In the genomic region with DNA sequence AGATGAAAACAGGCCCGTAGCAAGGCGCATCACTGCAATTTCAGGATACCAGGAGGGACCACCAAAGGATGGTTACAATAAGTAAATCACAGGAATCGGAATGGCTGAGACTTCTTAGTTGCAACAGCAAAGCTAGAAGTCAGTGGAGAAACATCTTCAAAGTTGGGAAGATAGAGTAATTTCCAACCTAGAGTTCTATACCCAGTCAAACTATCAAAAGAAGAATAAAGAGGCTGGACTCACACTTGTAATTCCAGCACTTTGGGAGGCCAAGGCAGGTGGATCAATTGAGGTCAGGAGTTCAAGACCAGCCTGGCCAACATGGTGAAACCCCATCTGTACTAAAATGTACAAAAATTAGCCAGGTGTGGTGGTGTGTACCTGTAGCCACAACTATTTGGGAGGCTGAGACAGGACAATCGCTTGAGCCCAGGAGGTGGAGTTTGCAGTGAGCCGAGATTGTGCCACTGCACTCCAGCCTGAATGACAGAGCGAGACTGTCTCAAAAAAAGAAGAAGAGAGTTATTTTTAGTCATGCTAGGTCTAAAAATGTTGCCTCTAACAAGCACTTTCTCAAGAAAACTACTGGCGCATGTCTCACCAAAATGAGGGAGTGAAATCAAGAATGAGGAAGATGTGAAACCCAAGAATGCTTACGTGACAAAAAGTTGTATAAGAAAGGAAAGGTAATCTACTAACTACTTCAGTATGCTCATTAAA, we compare ENCODE assay signal across 32 cellular contexts.
A peak's percentile ranks its signal among the peaks of the same experiment; 100 is the strongest.
DNase-seq lines count a peak whose midpoint lies in the region; ATAC-seq, FAIRE-seq and TF ChIP-seq lines count a peak whose summit lies in the region.
"Had no signal": no experiment of that assay in that cellular context is flagged by ENCODE, and none has a peak within 500 bp of the region (broad histone marks: within the 10 kb centered on the region; RNA-seq: fewer than 3 reads in every experiment).

No MANE protein-coding gene starts in this region.

- H3K27ac Mint-ChIP-seq in dendritic cell treated with granulocyte-macrophage colony-stimulating factor and Interleukin-4, amounts not matched to agents 40 ng/mL and 50 ng/mL, for 4 days, result peak overlapping the region; percentile 43
- no peak overlapping the region for H3K27ac Mint-ChIP-seq in activated T-cell treated with anti-CD3 and anti-CD28 coated beads, Interleukin-2, amount 50 U/mL, for 24 hours
- H3K27ac Mint-ChIP-seq: activated CD4-positive, alpha-beta T cell treated with anti-CD3 and anti-CD28 coated beads, Interleukin-2, amount 10 ng/mL, durations not matched to agents 7 days and 5 days; activated CD8-positive, alpha-beta memory T cell treated with anti-CD3 and anti-CD28 coated beads, Interleukin-2, amount 10 ng/mL, durations not matched to agents 7 days and 5 days; activated naive CD4-positive, alpha-beta T cell treated with anti-CD3 and anti-CD28 coated beads, Interleukin-2, amount 10 ng/mL, durations not matched to agents 7 days and 5 days; H9; mesothelial cell of epicardium; natural killer cell had no signal

- 86 to 95% methylated on average over 8 of the region's 8 CpGs for WGBS in tibial nerve, 2 donors
- 96 to 99% methylated on average over 8 of the region's 8 CpGs for WGBS in heart right ventricle, 2 donors

- no peak for TF ChIP-seq POLR2A in tibial nerve (IDR thresholded peaks at IDR 0.05)

- H3K9me3 Mint-ChIP-seq in dendritic cell treated with granulocyte-macrophage colony-stimulating factor and Interleukin-4, amounts not matched to agents 40 ng/mL and 50 ng/mL, for 4 days, result peaks cover 29% of the 10 kb centered on the region
- H3K9me3 Mint-ChIP-seq in activated T-cell treated with anti-CD3 and anti-CD28 coated beads, Interleukin-2, amount 50 U/mL, for 24 hours, result peaks cover 24% of the 10 kb centered on the region

- H3K36me3 Mint-ChIP-seq in dendritic cell treated with granulocyte-macrophage colony-stimulating factor and Interleukin-4, amounts not matched to agents 40 ng/mL and 50 ng/mL, for 4 days (ENCODE audit: low read depth), result peaks cover 55% of the 10 kb centered on the region
- H3K36me3 Mint-ChIP-seq in activated T-cell treated with anti-CD3 and anti-CD28 coated beads, Interleukin-2, amount 50 U/mL, for 24 hours (ENCODE audit: low read depth), result peaks cover 61% of the 10 kb centered on the region

- TF ChIP-seq EP300 in tibial nerve (IDR thresholded peaks at IDR 0.05), result no peak

- H3K27me3 Mint-ChIP-seq in dendritic cell treated with granulocyte-macrophage colony-stimulating factor and Interleukin-4, amounts not matched to agents 40 ng/mL and 50 ng/mL, for 4 days, result no peaks in the 10 kb centered on the region
- H3K27me3 Mint-ChIP-seq in activated T-cell treated with anti-CD3 and anti-CD28 coated beads, Interleukin-2, amount 50 U/mL, for 24 hours, result no peaks in the 10 kb centered on the region
- H3K27me3 Mint-ChIP-seq: activated CD4-positive, alpha-beta T cell treated with anti-CD3 and anti-CD28 coated beads, Interleukin-2, amount 10 ng/mL, durations not matched to agents 7 days and 5 days; activated CD8-positive, alpha-beta memory T cell treated with anti-CD3 and anti-CD28 coated beads, Interleukin-2, amount 10 ng/mL, durations not matched to agents 7 days and 5 days; activated naive CD4-positive, alpha-beta T cell treated with anti-CD3 and anti-CD28 coated beads, Interleukin-2, amount 10 ng/mL, durations not matched to agents 7 days and 5 days had no signal

- peaks cover 0 to 52% (median 5%) of the 10 kb centered on the region in 3 donors for H3K36me3 ChIP-seq in tibial nerve
- peaks cover 0 to 47% (median 11%) of the 10 kb centered on the region in 9 donors for H3K36me3 ChIP-seq in heart right ventricle
- H3K36me3 ChIP-seq: uterus had no signal

- TF ChIP-seq CTCF in D721Med (IDR thresholded peaks at IDR 0.05; ENCODE audit: insufficient read depth, missing control alignments), result no peak
- TF ChIP-seq CTCF in tibial nerve (IDR thresholded peaks at IDR 0.05), result no peak
- no peak for TF ChIP-seq CTCF in heart right ventricle (IDR thresholded peaks at IDR 0.05)

- intact Hi-C loops in dendritic cell treated with granulocyte-macrophage colony-stimulating factor and Interleukin-4, amounts not matched to agents 40 ng/mL and 50 ng/mL, for 4 days (cut with micrococcal nuclease), result no loop called here
- intact Hi-C loops in heart right ventricle (cut with DNase I), result no loop called here

- no peaks in the 10 kb centered on the region for H3K27me3 ChIP-seq in tibial nerve
- H3K27me3 ChIP-seq in heart right ventricle, result no peaks in the 10 kb centered on the region
- H3K27me3 ChIP-seq: esophagus muscularis mucosa, MG63, uterus had no signal

- no peak for DNase-seq in D721Med (ENCODE audit: insufficient read length, low spot score)
- DNase-seq in NOMO-1 (lab: John Stamatoyannopoulos, UW; ENCODE audit: unreplicated experiment in 2 of 2), result peak; percentile 65 to 78
- no peak for DNase-seq in OCI-M2 (lab: John Stamatoyannopoulos, UW; ENCODE audit: unreplicated experiment)
- DNase-seq in tibial nerve (ENCODE audit: low spot score in 2 of 2), result no peak
- DNase-seq in activated T-cell treated with anti-CD3 and anti-CD28 coated beads, Interleukin-2, amount 50 U/mL, for 24 hours, result no peak
- DNase-seq in heart right ventricle, result no peak
- DNase-seq: ACHN; activated CD4-positive, alpha-beta T cell treated with anti-CD3 and anti-CD28 coated beads, Interleukin-2, amount 10 ng/mL, durations not matched to agents 7 days and 5 days; activated CD8-positive, alpha-beta memory T cell treated with anti-CD3 and anti-CD28 coated beads, Interleukin-2, amount 10 ng/mL, durations not matched to agents 7 days and 5 days; activated naive CD4-positive, alpha-beta T cell treated with anti-CD3 and anti-CD28 coated beads, Interleukin-2, amount 10 ng/mL, durations not matched to agents 7 days and 5 days; amygdala; foreskin melanocyte; H9; left ventricle myocardium superior; MG63; natural killer cell; NCI-H2171; NCI-H510A treated with DMSO at 0.1 percent for 48 hours; retina; SK-N-SH; stimulated activated CD4-positive, alpha-beta T cell treated with anti-CD3 and anti-CD28 coated beads, Interleukin-2, amount 100 ng/mL, for 24 hours; uterus had no signal

- peak; percentile 39 for ATAC-seq in HG03432 (IDR thresholded peaks at IDR 0.05; ENCODE audit: unreplicated experiment)
- no peak for ATAC-seq in heart right ventricle
- ATAC-seq: activated CD8-positive, alpha-beta memory T cell treated with anti-CD3 and anti-CD28 coated beads, Interleukin-2, amount 10 ng/mL, durations not matched to agents 7 days and 5 days; left ventricle myocardium superior; natural killer cell had no signal

- no peaks in the 10 kb centered on the region for H3K4me1 ChIP-seq in tibial nerve
- H3K4me1 ChIP-seq in heart right ventricle, result no peaks in the 10 kb centered on the region
- H3K4me1 ChIP-seq: esophagus muscularis mucosa, uterus had no signal

- FAIRE-seq in D721Med (lab: Jason Lieb, UNC), result peak; percentile 38
- FAIRE-seq: bronchial epithelial cell, islet of Langerhans had no signal

- peaks cover 36% of the 10 kb centered on the region for H3K4me1 Mint-ChIP-seq in dendritic cell treated with granulocyte-macrophage colony-stimulating factor and Interleukin-4, amounts not matched to agents 40 ng/mL and 50 ng/mL, for 4 days (ENCODE audit: low read depth)
- H3K4me1 Mint-ChIP-seq in activated T-cell treated with anti-CD3 and anti-CD28 coated beads, Interleukin-2, amount 50 U/mL, for 24 hours (ENCODE audit: low read depth), result no peaks in the 10 kb centered on the region
- H3K4me1 Mint-ChIP-seq: activated CD4-positive, alpha-beta T cell treated with anti-CD3 and anti-CD28 coated beads, Interleukin-2, amount 10 ng/mL, durations not matched to agents 7 days and 5 days; activated CD8-positive, alpha-beta memory T cell treated with anti-CD3 and anti-CD28 coated beads, Interleukin-2, amount 10 ng/mL, durations not matched to agents 7 days and 5 days; activated naive CD4-positive, alpha-beta T cell treated with anti-CD3 and anti-CD28 coated beads, Interleukin-2, amount 10 ng/mL, durations not matched to agents 7 days and 5 days; natural killer cell had no signal

- H3K27ac ChIP-seq in tibial nerve (no peak overlapping the region), heart right ventricle (no peak overlapping the region)
- H3K27ac ChIP-seq: C4-2B, coronary artery, esophagus muscularis mucosa, uterus, VCaP had no signal

- H3K4me3 Mint-ChIP-seq in dendritic cell treated with granulocyte-macrophage colony-stimulating factor and Interleukin-4, amounts not matched to agents 40 ng/mL and 50 ng/mL, for 4 days, result no peak overlapping the region
- H3K4me3 Mint-ChIP-seq in activated T-cell treated with anti-CD3 and anti-CD28 coated beads, Interleukin-2, amount 50 U/mL, for 24 hours, result no peak overlapping the region
- H3K4me3 Mint-ChIP-seq: activated CD4-positive, alpha-beta T cell treated with anti-CD3 and anti-CD28 coated beads, Interleukin-2, amount 10 ng/mL, durations not matched to agents 7 days and 5 days; activated CD8-positive, alpha-beta memory T cell treated with anti-CD3 and anti-CD28 coated beads, Interleukin-2, amount 10 ng/mL, durations not matched to agents 7 days and 5 days; activated naive CD4-positive, alpha-beta T cell treated with anti-CD3 and anti-CD28 coated beads, Interleukin-2, amount 10 ng/mL, durations not matched to agents 7 days and 5 days; H9; mesothelial cell of epicardium; natural killer cell had no signal

- H3K9me3 ChIP-seq in tibial nerve (peaks cover 0 to 38% (median 9%) of the 10 kb centered on the region in 4 donors), heart right ventricle (peaks cover 0 to 48% (median 13%) of the 10 kb centered on the region in 11 donors)

- no peak overlapping the region for H3K4me3 ChIP-seq in tibial nerve
- H3K4me3 ChIP-seq in heart right ventricle, result no peak overlapping the region
- H3K4me3 ChIP-seq: coronary artery, esophagus muscularis mucosa, MG63, smooth muscle cell, uterus had no signal

Comparison
In these comparisons a context has a peak if more than half of its experiments do, and no peak if none do; other contexts are left out.
1. DNase-seq: peak in NOMO-1 (2 of 2); none in D721Med (single experiment), OCI-M2 (single experiment), tibial nerve (0 of 2), activated T-cell treated with anti-CD3 and anti-CD28 coated beads, Interleukin-2, amount 50 U/mL, for 24 hours (single experiment) and heart right ventricle (0 of 2).